In the genomic region with DNA sequence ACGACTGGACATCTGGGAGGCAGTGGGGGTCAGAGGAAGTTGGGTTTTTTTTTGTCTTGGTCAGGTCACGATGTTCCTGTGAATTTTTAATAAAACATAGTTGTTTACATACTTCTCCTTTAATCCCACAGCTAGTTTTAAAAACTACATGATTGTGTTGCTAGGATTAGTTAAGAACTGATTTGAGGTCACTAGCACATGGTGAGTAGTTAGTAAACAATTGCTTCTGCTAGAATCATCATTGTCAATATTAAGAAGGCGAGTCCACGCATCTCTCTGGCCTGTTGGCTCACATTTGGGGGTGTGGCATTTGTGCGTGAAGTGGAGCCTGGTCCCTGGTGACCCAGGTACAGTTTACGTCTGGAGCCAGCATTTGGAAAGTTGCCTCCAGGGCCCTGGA, we compare ENCODE assay signal across 1 cellular context.
TF ChIP-seq lines count a peak whose summit lies in the region.

No MANE protein-coding gene starts in this region.

TF ChIP-seq in GM23338, 12 proteins besides CTCF, POLR2A, EP300 and RAD21 (continued from another document):
- TF ChIP-seq CREB1 (CRISPR knock-in tag; IDR thresholded peaks at IDR 0.05; ENCODE audit: low read depth) (no peak), POLR2AphosphoS5 (IDR thresholded peaks at IDR 0.05; ENCODE audit: low read depth) (no peak)
TF ChIP-seq in GM23338: peak in this region for 0.
